In the genomic region with DNA sequence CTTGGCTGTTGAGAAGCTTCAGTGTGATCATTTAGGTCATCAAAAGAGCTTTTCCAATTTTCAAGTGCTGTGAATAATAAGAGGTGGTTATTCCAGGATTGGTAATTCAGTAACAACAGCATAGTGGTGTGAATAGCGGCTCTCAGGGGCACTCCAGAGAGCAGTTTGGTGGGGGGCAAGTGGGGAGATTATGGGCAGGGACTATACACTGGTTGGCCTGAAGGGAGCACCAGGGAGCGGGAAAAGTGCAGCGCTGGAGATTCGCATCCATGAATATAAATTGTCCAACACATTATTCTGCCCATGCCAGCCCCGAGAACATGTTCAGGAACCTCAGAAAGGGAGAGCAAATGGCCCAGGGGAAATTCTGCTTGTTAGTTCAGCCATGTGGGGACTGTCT, we compare ENCODE assay signal across 1 cellular context.
TF ChIP-seq lines count a peak whose summit lies in the region.

No MANE protein-coding gene starts in this region.

TF ChIP-seq in H1, 55 proteins besides CTCF, POLR2A, EP300 and RAD21:
- TF ChIP-seq TCF12 (IDR thresholded peaks at IDR 0.05; ENCODE audit: low read depth, low read length) (no peak), ASH2L (IDR thresholded peaks at IDR 0.05; ENCODE audit: low read length) (no peak), SRF (IDR thresholded peaks at IDR 0.05; ENCODE audit: low read depth, low read length) (no peak), KDM4A (IDR thresholded peaks at IDR 0.05; ENCODE audit: low read depth, low read length, severe bottlenecking) (no peak), RBBP5 (IDR thresholded peaks at IDR 0.05; ENCODE audit: borderline replicate concordance, low read depth, low read length) (no peak), JUND (IDR thresholded peaks at IDR 0.05; ENCODE audit: low read length) (no peak)
